In genomic region chr17:9986754-9987382, GRCh38 we compare ENCODE assay signal across 1 cellular context.
TF ChIP-seq lines count a peak whose summit lies in the region.

No MANE protein-coding gene starts in this region.

TF ChIP-seq in IMR-90, 13 proteins besides CTCF, POLR2A, EP300 and RAD21 (continued from another document):
- no peak for TF ChIP-seq ELK1 (IDR thresholded peaks at IDR 0.05; ENCODE audit: borderline replicate concordance, low read depth, low read length)
- TF ChIP-seq, protein P1, sequence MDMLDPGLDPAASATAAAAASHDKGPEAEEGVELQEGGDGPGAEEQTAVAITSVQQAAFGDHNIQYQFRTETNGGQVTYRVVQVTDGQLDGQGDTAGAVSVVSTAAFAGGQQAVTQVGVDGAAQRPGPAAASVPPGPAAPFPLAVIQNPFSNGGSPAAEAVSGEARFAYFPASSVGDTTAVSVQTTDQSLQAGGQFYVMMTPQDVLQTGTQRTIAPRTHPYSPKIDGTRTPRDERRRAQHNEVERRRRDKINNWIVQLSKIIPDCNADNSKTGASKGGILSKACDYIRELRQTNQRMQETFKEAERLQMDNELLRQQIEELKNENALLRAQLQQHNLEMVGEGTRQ (IDR thresholded peaks at IDR 0.05; ENCODE audit: low read depth, low read length): no peak
- no peak for TF ChIP-seq BHLHE40 (IDR thresholded peaks at IDR 0.05; ENCODE audit: low read depth, low read length)
- no peak for TF ChIP-seq SMC3 (IDR thresholded peaks at IDR 0.05; ENCODE audit: low read depth, low read length)
- TF ChIP-seq MXI1 (IDR thresholded peaks at IDR 0.05; ENCODE audit: borderline replicate concordance, low read depth, low read length): no peak
